Comparison of ENCODE assay signal across 14 cellular contexts in genomic region chr2:232874677-232875223, GRCh38. TPM values are rescaled to one million over a fixed set of nuclear protein-coding genes. Genes with fewer than 3 reads are reported as not detected.
A peak's percentile ranks its signal among the peaks of the same experiment; 100 is the strongest.
DNase-seq lines count a peak whose midpoint lies in the region; ATAC-seq and TF ChIP-seq lines count a peak whose summit lies in the region.
"Had no signal": no experiment of that assay in that cellular context is flagged by ENCODE, and none has a peak within 500 bp of the region (broad histone marks: within the 10 kb centered on the region; RNA-seq: fewer than 3 reads in every experiment).

No MANE protein-coding gene starts in this region.

- H3K9me3 ChIP-seq in CD8-positive, alpha-beta memory T cell (ENCODE audit: low read length), result no peaks in the 10 kb centered on the region
- H3K9me3 ChIP-seq: HAP-1 had no signal

- no peaks in the 10 kb centered on the region for H3K36me3 Mint-ChIP-seq in CD8-positive, alpha-beta memory T cell
- H3K36me3 Mint-ChIP-seq in T-cell (peaks cover 4% of the 10 kb centered on the region), osteocyte (ENCODE audit: unreplicated experiment) (no peaks in the 10 kb centered on the region)
- H3K36me3 Mint-ChIP-seq in effector memory CD8-positive, alpha-beta T cell (ENCODE audit: insufficient read depth), result no peaks in the 10 kb centered on the region

- H3K27ac Mint-ChIP-seq in CD8-positive, alpha-beta memory T cell, result peak overlapping the region in 1 of 8 donors; percentile 68
- no peak overlapping the region for H3K27ac Mint-ChIP-seq in T-cell
- H3K27ac Mint-ChIP-seq in effector memory CD8-positive, alpha-beta T cell, result no peak overlapping the region
- no peak overlapping the region for H3K27ac Mint-ChIP-seq in osteocyte (ENCODE audit: unreplicated experiment)

- H3K4me3 Mint-ChIP-seq in CD8-positive, alpha-beta memory T cell, result peak overlapping the region in 6 of 7 donors; percentile 41 to 90 (median 65)
- H3K4me3 Mint-ChIP-seq in T-cell (peak overlapping the region; percentile 31 to 64 (median 60)), osteocyte (ENCODE audit: unreplicated experiment) (peak overlapping the region; percentile 60)
- H3K4me3 Mint-ChIP-seq in effector memory CD8-positive, alpha-beta T cell, result peak overlapping the region; percentile 75 to 78

- ATAC-seq in T-cell (replicated peaks in 1 of 4) (no peak), GM19035 (IDR thresholded peaks at IDR 0.05; ENCODE audit: unreplicated experiment) (no peak)
- no peak for ATAC-seq in effector memory CD8-positive, alpha-beta T cell (replicated peaks)
- ATAC-seq: right cardiac atrium had no signal

- DNase-seq in CD8-positive, alpha-beta memory T cell, result no peak
- DNase-seq in T-cell (no peak), osteocyte (ENCODE audit: extremely low spot score, unreplicated experiment) (no peak), SK-N-DZ (ENCODE audit: low spot score) (no peak), NOMO-1 treated with DMSO at 0.1 percent for 48 hours (lab: John Stamatoyannopoulos, UW; ENCODE audit: unreplicated experiment) (no peak)
- DNase-seq in effector memory CD8-positive, alpha-beta T cell, result no peak
- DNase-seq: activated CD4-positive, alpha-beta T cell treated with anti-CD3 and anti-CD28 coated beads for 48 hours; dermis blood vessel endothelial cell; GDM1; NCI-H2029; right cardiac atrium had no signal

- no peak overlapping the region for H3K4me3 ChIP-seq in CD8-positive, alpha-beta memory T cell (ENCODE audit: low read length)

- no peaks in the 10 kb centered on the region for H3K4me1 ChIP-seq in CD8-positive, alpha-beta memory T cell (ENCODE audit: insufficient read depth, low read length)

- H3K27me3 ChIP-seq in CD8-positive, alpha-beta memory T cell (ENCODE audit: insufficient read depth, low read length, poor library complexity, severe bottlenecking), result peaks cover 9% of the 10 kb centered on the region

- CTCF ChIA-PET in CD8-positive, alpha-beta memory T cell (lab: Charles Lee), result interaction anchor here (1.3 kb wide), 1 partner anchor 376 kb away, joined by 3 read pairs; the partner anchor contains the start of gene ATG16L1
- CTCF ChIA-PET in T-cell (lab: Charles Lee), result no interaction called here

- H3K4me1 Mint-ChIP-seq in CD8-positive, alpha-beta memory T cell, result peaks cover 0 to 12% (median 0%) of the 10 kb centered on the region in 3 donors
- H3K4me1 Mint-ChIP-seq in T-cell, result peaks cover 0 to 9% (median 7%) of the 10 kb centered on the region in 3 donors
- H3K4me1 Mint-ChIP-seq in effector memory CD8-positive, alpha-beta T cell (ENCODE audit: low read depth in 2 of 2), result peaks cover 8% of the 10 kb centered on the region in 2 donors
- peaks cover 4% of the 10 kb centered on the region for H3K4me1 Mint-ChIP-seq in osteocyte (ENCODE audit: unreplicated experiment)

- no peaks in the 10 kb centered on the region for H3K9me3 Mint-ChIP-seq in CD8-positive, alpha-beta memory T cell
- no peaks in the 10 kb centered on the region for H3K9me3 Mint-ChIP-seq in T-cell
- H3K9me3 Mint-ChIP-seq in effector memory CD8-positive, alpha-beta T cell, result no peaks in the 10 kb centered on the region
- H3K9me3 Mint-ChIP-seq in osteocyte (ENCODE audit: unreplicated experiment), result no peaks in the 10 kb centered on the region

- H3K27me3 Mint-ChIP-seq in CD8-positive, alpha-beta memory T cell, result peaks cover 18 to 20% of the 10 kb centered on the region in 2 donors
- H3K27me3 Mint-ChIP-seq in T-cell (peaks cover 14 to 32% of the 10 kb centered on the region in 2 donors), osteocyte (ENCODE audit: unreplicated experiment) (peaks cover 7% of the 10 kb centered on the region)
- peaks cover 16 to 43% of the 10 kb centered on the region in 2 donors for H3K27me3 Mint-ChIP-seq in effector memory CD8-positive, alpha-beta T cell

- no peak overlapping the region for H3K27ac ChIP-seq in CD8-positive, alpha-beta memory T cell (ENCODE audit: low read depth, low read length)
- H3K27ac ChIP-seq: HL-60 had no signal

- TF ChIP-seq CTCF in osteocyte (IDR thresholded peaks at IDR 0.05), result no peak

- POLR2A ChIA-PET in CD8-positive, alpha-beta memory T cell (lab: Charles Lee), result no interaction called here
- POLR2A ChIA-PET in T-cell (lab: Charles Lee), result no interaction called here

- H3K36me3 ChIP-seq in CD8-positive, alpha-beta memory T cell (ENCODE audit: insufficient read depth, low read length), result no peaks in the 10 kb centered on the region
- H3K36me3 ChIP-seq: HAP-1 had no signal

RNA-seq across cellular contexts. Expression of gene SNORC, which starts 4.7 kb away (rescaled TPM):
- total RNA-seq in CD8-positive, alpha-beta memory T cell, result 1 to 10 TPM; 1.5 to 2.5 TPM
- not detected for polyA plus RNA-seq in CD8-positive, alpha-beta memory T cell
- 1 to 10 TPM in 4 of 5 donors, under 1 TPM in 1; 0.96 to 4.1 (median 3.2) TPM for total RNA-seq in T-cell
- 1.9 and 2.1 TPM in 2 replicates for total RNA-seq in osteocyte
- polyA plus RNA-seq in SK-N-DZ (2014; cell fraction: cytosol; rRNA removed), result 0.02 and 0.09 TPM in 2 replicates
- polyA plus RNA-seq in SK-N-DZ (2014; cell fraction: nucleus; rRNA removed), result 1.9 and 2.5 TPM in 2 replicates
